In the genomic region with DNA sequence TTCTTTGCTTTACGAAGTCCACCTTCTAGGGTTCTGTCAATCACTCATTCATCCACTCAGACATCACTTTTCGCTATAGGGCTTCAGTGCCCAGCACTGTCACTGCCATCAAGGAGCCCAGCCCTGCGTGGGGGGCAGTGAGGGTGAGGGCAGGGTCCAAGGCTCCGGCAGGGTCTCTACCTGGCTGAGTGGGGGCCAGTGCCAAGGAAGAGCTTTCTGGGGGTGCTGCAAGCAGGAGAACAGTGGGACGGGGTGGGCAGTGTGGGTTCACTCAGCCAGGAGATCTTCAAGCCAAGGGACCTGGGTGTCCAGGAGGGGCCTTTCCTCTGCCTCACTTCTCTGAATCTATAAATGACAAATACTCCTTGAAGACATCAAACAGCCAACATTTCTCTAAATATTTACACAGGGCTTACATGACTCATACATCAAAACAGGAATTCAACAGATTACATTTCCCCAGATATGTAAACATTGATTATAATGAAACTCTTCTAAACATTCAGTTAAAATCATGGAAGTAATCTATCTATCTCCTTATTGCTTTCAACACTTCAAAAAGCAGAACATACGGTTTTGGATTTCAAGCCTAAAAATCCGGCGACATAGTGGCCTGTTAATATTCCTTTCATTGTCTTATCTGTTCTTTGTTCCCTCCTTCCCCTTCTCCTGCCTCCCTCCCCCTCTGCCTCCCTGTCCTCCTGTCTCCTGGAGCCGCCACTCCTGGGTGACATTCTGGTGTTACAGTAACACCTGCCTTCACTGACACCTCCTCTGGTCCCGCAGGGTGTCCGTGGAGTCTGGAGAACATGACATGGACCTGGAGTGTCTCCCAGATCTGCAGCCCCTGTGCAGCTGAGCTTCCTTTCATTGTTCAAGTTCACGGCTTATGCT, we compare ENCODE assay signal across 23 cellular contexts.
DNase-seq lines count a peak whose midpoint lies in the region; TF ChIP-seq lines count a peak whose summit lies in the region.
"Had no signal": no experiment of that assay in that cellular context is flagged by ENCODE, and none has a peak within 500 bp of the region (broad histone marks: within the 10 kb centered on the region; RNA-seq: fewer than 3 reads in every experiment).

No MANE protein-coding gene starts in this region.

- CTCF ChIA-PET in activated CD4-positive, alpha-beta memory T cell treated with anti-CD3 and anti-CD28 coated beads, Interleukin-2, amount 10 ng/mL, durations not matched to agents 7 days and 5 days (lab: Charles Lee), result no interaction called here

- H3K27ac ChIP-seq in spleen, result no peak overlapping the region
- H3K27ac ChIP-seq: ovary had no signal

- no peaks in the 10 kb centered on the region for H3K4me1 ChIP-seq in spleen

- WGBS in spleen, 5 donors, result 69 to 77% (median 71%) methylated on average over 12 of the region's 12 CpGs

- DNase-seq in NCI-H510A treated with DMSO at 0.1 percent for 48 hours (lab: John Stamatoyannopoulos, UW) (peak; percentile 48), NCI-H510A (lab: John Stamatoyannopoulos, UW) (no peak), LHCN-M2 (ENCODE audit: low read depth) (peak; percentile 6), chondrocyte (ENCODE audit: low spot score) (peak; percentile 55), spleen (peak; percentile 43)
- DNase-seq in activated naive CD4-positive, alpha-beta T cell treated with anti-CD3 and anti-CD28 coated beads, Interleukin-2, amount 50 U/mL, for 16 hours, result no peak
- DNase-seq in activated CD4-positive, alpha-beta T cell treated with anti-CD3 and anti-CD28 coated beads for 48 hours, result no peak
- no peak for DNase-seq in activated CD4-positive, alpha-beta memory T cell treated with anti-CD3 and anti-CD28 coated beads, Interleukin-2, amount 10 ng/mL, durations not matched to agents 7 days and 5 days
- DNase-seq: activated CD4-positive, CD25-positive, alpha-beta regulatory T cell; activated CD8-positive, alpha-beta memory T cell treated with anti-CD3 and anti-CD28 coated beads, Interleukin-2, amount 10 ng/mL, durations not matched to agents 7 days and 5 days; activated effector memory CD4-positive, alpha-beta T cell treated with Interleukin-2 at 50 U/mL for 16 hours; amygdala; CD4-positive, alpha-beta memory T cell; cerebellar nuclear complex; EL; endodermal cell; NCI-H1436; NCI-H82; RPMI8226; small intestine; trophoblast cell had no signal

- POLR2A ChIA-PET in activated CD4-positive, alpha-beta memory T cell treated with anti-CD3 and anti-CD28 coated beads, Interleukin-2, amount 10 ng/mL, durations not matched to agents 7 days and 5 days (lab: Charles Lee), result no interaction called here

- H3K4me3 Mint-ChIP-seq in chondrocyte (ENCODE audit: unreplicated experiment), result no peak overlapping the region
- H3K4me3 Mint-ChIP-seq in activated CD4-positive, alpha-beta memory T cell treated with anti-CD3 and anti-CD28 coated beads, Interleukin-2, amount 10 ng/mL, durations not matched to agents 7 days and 5 days, result no peak overlapping the region
- H3K4me3 Mint-ChIP-seq: activated CD8-positive, alpha-beta memory T cell treated with anti-CD3 and anti-CD28 coated beads, Interleukin-2, amount 10 ng/mL, durations not matched to agents 7 days and 5 days; CD4-positive, alpha-beta memory T cell; endodermal cell; T-helper 1 cell treated with Interleukin-12 subunit alpha and Interleukin-12 subunit beta and Interleukin-4 antibody, amounts not matched to agents 30 μg/mL and 1 μg/mL, for 36 hours had no signal

- H3K36me3 Mint-ChIP-seq in chondrocyte (ENCODE audit: low read depth), result no peaks in the 10 kb centered on the region
- H3K36me3 Mint-ChIP-seq in activated CD4-positive, alpha-beta memory T cell treated with anti-CD3 and anti-CD28 coated beads, Interleukin-2, amount 10 ng/mL, durations not matched to agents 7 days and 5 days (ENCODE audit: low read depth), result no peaks in the 10 kb centered on the region
- H3K36me3 Mint-ChIP-seq: activated CD8-positive, alpha-beta memory T cell treated with anti-CD3 and anti-CD28 coated beads, Interleukin-2, amount 10 ng/mL, durations not matched to agents 7 days and 5 days; CD4-positive, alpha-beta memory T cell had no signal

- peaks cover 0 to 52% (median 0%) of the 10 kb centered on the region in 7 donors for H3K27me3 ChIP-seq in spleen (replicated peaks in 1 of 7)
- H3K27me3 ChIP-seq: ovary had no signal

- no peak overlapping the region for H3K27ac Mint-ChIP-seq in chondrocyte (ENCODE audit: unreplicated experiment)
- H3K27ac Mint-ChIP-seq in activated CD4-positive, alpha-beta memory T cell treated with anti-CD3 and anti-CD28 coated beads, Interleukin-2, amount 10 ng/mL, durations not matched to agents 7 days and 5 days, result no peak overlapping the region
- H3K27ac Mint-ChIP-seq: activated CD8-positive, alpha-beta memory T cell treated with anti-CD3 and anti-CD28 coated beads, Interleukin-2, amount 10 ng/mL, durations not matched to agents 7 days and 5 days; CD4-positive, alpha-beta memory T cell; endodermal cell; T-helper 1 cell treated with Interleukin-12 subunit alpha and Interleukin-12 subunit beta and Interleukin-4 antibody, amounts not matched to agents 30 μg/mL and 1 μg/mL, for 36 hours had no signal

- TF ChIP-seq POLR2A in spleen (IDR thresholded peaks at IDR 0.05), result no peak

- H3K4me3 ChIP-seq in spleen, result no peak overlapping the region
- H3K4me3 ChIP-seq: ovary had no signal

- TF ChIP-seq CTCF in chondrocyte (IDR thresholded peaks at IDR 0.05), result no peak
- TF ChIP-seq CTCF in spleen (IDR thresholded peaks at IDR 0.05 in 8 of 11, conservative IDR thresholded peaks at IDR 0.05 in 3 of 11), result no peak

- H3K9me3 Mint-ChIP-seq in chondrocyte (ENCODE audit: low read depth), result peaks cover 11% of the 10 kb centered on the region
- H3K9me3 Mint-ChIP-seq in activated CD4-positive, alpha-beta memory T cell treated with anti-CD3 and anti-CD28 coated beads, Interleukin-2, amount 10 ng/mL, durations not matched to agents 7 days and 5 days, result peaks cover 4% of the 10 kb centered on the region

- H3K4me1 Mint-ChIP-seq in chondrocyte (ENCODE audit: low read depth), result no peaks in the 10 kb centered on the region
- H3K4me1 Mint-ChIP-seq in activated CD4-positive, alpha-beta memory T cell treated with anti-CD3 and anti-CD28 coated beads, Interleukin-2, amount 10 ng/mL, durations not matched to agents 7 days and 5 days, result no peaks in the 10 kb centered on the region
- H3K4me1 Mint-ChIP-seq: activated CD8-positive, alpha-beta memory T cell treated with anti-CD3 and anti-CD28 coated beads, Interleukin-2, amount 10 ng/mL, durations not matched to agents 7 days and 5 days; CD4-positive, alpha-beta memory T cell had no signal

- no peaks in the 10 kb centered on the region for H3K36me3 ChIP-seq in spleen
- H3K36me3 ChIP-seq: ovary had no signal

- peaks cover 0 to 28% (median 15%) of the 10 kb centered on the region in 8 donors for H3K9me3 ChIP-seq in spleen

- H3K27me3 Mint-ChIP-seq in chondrocyte (ENCODE audit: low read depth), result peaks cover 16% of the 10 kb centered on the region
- no peaks in the 10 kb centered on the region for H3K27me3 Mint-ChIP-seq in activated CD4-positive, alpha-beta memory T cell treated with anti-CD3 and anti-CD28 coated beads, Interleukin-2, amount 10 ng/mL, durations not matched to agents 7 days and 5 days
- H3K27me3 Mint-ChIP-seq: activated CD8-positive, alpha-beta memory T cell treated with anti-CD3 and anti-CD28 coated beads, Interleukin-2, amount 10 ng/mL, durations not matched to agents 7 days and 5 days had no signal

- intact Hi-C loops in spleen (cut with DNase I; ENCODE audit: low total_unique reads), result no loop called here

Comparison
In these comparisons a context has a peak if more than half of its experiments do, and no peak if none do; other contexts are left out.
1. DNase-seq: peak in NCI-H510A treated with DMSO at 0.1 percent for 48 hours (single experiment), LHCN-M2 (single experiment), chondrocyte (single experiment) and spleen (single experiment); none in NCI-H510A (single experiment), activated naive CD4-positive, alpha-beta T cell treated with anti-CD3 and anti-CD28 coated beads, Interleukin-2, amount 50 U/mL, for 16 hours (single experiment), activated CD4-positive, alpha-beta T cell treated with anti-CD3 and anti-CD28 coated beads for 48 hours (single experiment) and activated CD4-positive, alpha-beta memory T cell treated with anti-CD3 and anti-CD28 coated beads, Interleukin-2, amount 10 ng/mL, durations not matched to agents 7 days and 5 days (single experiment).